Comparison of ENCODE assay signal across 1 cellular context in the genomic region with DNA sequence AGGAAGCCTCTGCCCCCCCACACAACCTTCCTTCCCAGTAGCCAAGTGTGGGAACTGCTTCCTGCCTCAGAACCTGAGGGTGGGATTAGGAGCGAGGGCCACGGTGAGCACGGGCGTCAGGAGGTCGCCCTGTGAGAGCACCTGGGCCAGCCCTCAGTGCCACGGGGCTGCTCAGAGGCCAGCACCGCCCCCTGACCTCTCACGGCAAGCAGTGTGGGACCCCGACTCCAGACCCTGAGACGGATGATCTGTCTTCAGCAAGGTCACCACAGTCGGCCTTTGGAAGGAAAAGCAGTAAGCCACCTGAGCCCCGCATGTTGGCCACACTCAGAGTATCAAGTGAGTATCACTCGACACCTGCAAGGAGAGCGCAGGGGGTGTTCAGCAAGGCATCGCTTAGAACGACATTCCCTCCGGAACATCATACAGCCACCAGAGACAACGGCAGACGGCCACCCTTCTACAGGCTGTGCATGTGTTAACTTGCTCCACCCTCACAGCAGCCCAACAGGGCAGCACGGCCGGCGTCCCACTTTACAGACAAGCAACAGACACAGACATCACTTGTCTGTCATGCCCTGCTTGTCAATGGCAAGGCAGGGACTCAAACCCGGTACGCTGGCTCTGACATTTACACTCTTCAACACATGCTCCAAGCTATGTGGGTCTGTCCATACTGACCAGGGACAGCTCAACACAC.
A peak's percentile ranks its signal among the peaks of the same experiment; 100 is the strongest.
TF ChIP-seq lines count a peak whose summit lies in the region.

No MANE protein-coding gene starts in this region.

TF ChIP-seq in HepG2, 621 proteins besides CTCF, POLR2A, EP300 and RAD21:
- TF ChIP-seq, protein P1, sequence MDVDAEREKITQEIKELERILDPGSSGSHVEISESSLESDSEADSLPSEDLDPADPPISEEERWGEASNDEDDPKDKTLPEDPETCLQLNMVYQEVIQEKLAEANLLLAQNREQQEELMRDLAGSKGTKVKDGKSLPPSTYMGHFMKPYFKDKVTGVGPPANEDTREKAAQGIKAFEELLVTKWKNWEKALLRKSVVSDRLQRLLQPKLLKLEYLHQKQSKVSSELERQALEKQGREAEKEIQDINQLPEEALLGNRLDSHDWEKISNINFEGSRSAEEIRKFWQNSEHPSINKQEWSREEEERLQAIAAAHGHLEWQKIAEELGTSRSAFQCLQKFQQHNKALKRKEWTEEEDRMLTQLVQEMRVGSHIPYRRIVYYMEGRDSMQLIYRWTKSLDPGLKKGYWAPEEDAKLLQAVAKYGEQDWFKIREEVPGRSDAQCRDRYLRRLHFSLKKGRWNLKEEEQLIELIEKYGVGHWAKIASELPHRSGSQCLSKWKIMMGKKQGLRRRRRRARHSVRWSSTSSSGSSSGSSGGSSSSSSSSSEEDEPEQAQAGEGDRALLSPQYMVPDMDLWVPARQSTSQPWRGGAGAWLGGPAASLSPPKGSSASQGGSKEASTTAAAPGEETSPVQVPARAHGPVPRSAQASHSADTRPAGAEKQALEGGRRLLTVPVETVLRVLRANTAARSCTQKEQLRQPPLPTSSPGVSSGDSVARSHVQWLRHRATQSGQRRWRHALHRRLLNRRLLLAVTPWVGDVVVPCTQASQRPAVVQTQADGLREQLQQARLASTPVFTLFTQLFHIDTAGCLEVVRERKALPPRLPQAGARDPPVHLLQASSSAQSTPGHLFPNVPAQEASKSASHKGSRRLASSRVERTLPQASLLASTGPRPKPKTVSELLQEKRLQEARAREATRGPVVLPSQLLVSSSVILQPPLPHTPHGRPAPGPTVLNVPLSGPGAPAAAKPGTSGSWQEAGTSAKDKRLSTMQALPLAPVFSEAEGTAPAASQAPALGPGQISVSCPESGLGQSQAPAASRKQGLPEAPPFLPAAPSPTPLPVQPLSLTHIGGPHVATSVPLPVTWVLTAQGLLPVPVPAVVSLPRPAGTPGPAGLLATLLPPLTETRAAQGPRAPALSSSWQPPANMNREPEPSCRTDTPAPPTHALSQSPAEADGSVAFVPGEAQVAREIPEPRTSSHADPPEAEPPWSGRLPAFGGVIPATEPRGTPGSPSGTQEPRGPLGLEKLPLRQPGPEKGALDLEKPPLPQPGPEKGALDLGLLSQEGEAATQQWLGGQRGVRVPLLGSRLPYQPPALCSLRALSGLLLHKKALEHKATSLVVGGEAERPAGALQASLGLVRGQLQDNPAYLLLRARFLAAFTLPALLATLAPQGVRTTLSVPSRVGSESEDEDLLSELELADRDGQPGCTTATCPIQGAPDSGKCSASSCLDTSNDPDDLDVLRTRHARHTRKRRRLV (CRISPR knock-in tag; IDR thresholded peaks at IDR 0.05), result no peak
- TF ChIP-seq, protein P2, sequence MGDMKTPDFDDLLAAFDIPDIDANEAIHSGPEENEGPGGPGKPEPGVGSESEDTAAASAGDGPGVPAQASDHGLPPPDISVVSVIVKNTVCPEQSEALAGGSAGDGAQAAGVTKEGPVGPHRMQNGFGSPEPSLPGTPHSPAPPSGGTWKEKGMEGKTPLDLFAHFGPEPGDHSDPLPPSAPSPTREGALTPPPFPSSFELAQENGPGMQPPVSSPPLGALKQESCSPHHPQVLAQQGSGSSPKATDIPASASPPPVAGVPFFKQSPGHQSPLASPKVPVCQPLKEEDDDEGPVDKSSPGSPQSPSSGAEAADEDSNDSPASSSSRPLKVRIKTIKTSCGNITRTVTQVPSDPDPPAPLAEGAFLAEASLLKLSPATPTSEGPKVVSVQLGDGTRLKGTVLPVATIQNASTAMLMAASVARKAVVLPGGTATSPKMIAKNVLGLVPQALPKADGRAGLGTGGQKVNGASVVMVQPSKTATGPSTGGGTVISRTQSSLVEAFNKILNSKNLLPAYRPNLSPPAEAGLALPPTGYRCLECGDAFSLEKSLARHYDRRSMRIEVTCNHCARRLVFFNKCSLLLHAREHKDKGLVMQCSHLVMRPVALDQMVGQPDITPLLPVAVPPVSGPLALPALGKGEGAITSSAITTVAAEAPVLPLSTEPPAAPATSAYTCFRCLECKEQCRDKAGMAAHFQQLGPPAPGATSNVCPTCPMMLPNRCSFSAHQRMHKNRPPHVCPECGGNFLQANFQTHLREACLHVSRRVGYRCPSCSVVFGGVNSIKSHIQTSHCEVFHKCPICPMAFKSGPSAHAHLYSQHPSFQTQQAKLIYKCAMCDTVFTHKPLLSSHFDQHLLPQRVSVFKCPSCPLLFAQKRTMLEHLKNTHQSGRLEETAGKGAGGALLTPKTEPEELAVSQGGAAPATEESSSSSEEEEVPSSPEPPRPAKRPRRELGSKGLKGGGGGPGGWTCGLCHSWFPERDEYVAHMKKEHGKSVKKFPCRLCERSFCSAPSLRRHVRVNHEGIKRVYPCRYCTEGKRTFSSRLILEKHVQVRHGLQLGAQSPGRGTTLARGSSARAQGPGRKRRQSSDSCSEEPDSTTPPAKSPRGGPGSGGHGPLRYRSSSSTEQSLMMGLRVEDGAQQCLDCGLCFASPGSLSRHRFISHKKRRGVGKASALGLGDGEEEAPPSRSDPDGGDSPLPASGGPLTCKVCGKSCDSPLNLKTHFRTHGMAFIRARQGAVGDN (CRISPR knock-in tag; IDR thresholded peaks at IDR 0.05), result peak; percentile 62
